10 cellular contexts compared by ENCODE assay signal in genomic region chr14:22466520-22466919, GRCh38.
DNase-seq lines count a peak whose midpoint lies in the region; ATAC-seq, FAIRE-seq and TF ChIP-seq lines count a peak whose summit lies in the region.
"Had no signal": no experiment of that assay in that cellular context is flagged by ENCODE, and none has a peak within 500 bp of the region (broad histone marks: within the 10 kb centered on the region; RNA-seq: fewer than 3 reads in every experiment).

No MANE protein-coding gene starts in this region.

- TF ChIP-seq EP300 in HepG2 (IDR thresholded peaks at IDR 0.05; ENCODE audit: low read depth in 2 of 2, low read length in 2 of 2) (no peak), HepG2 (CRISPR knock-in tag; IDR thresholded peaks at IDR 0.05; ENCODE audit: borderline replicate concordance) (no peak), GM12878 (IDR thresholded peaks at IDR 0.05; ENCODE audit: borderline replicate concordance in 1 of 2, control insufficient read depth in 1 of 2, low read depth in 2 of 2, low read length in 2 of 2) (no peak)

- ATAC-seq in HepG2: no peak
- no peak for ATAC-seq in right lobe of liver
- peak; percentile 41 for ATAC-seq in HG03108 (IDR thresholded peaks at IDR 0.05; ENCODE audit: unreplicated experiment)
- ATAC-seq in GM12878: peak; percentile 71
- no peak for ATAC-seq in HG02938 (IDR thresholded peaks at IDR 0.05; ENCODE audit: unreplicated experiment)
- ATAC-seq: lower lobe of right lung had no signal

- BruUV-seq in HepG2 (replicated peaks; lab: Mats Ljungman, UMichigan) (no TSS peak), GM12878 (replicated peaks; lab: Mats Ljungman, UMichigan) (no TSS peak)

- H3K9me3 ChIP-seq in HepG2 (ENCODE audit: low read length) (no peaks in the 10 kb centered on the region), right lobe of liver (no peaks in the 10 kb centered on the region), GM12878 (replicated peaks; ENCODE audit: control insufficient read depth, insufficient read depth, low read length) (no peaks in the 10 kb centered on the region; the same call in 2 of the 3 replicates)
- H3K9me3 ChIP-seq: lower lobe of right lung had no signal

- TF ChIP-seq RAD21 in HepG2 (CRISPR knock-in tag; IDR thresholded peaks at IDR 0.05) (no peak), GM12878 (IDR thresholded peaks at IDR 0.05; ENCODE audit: insufficient read depth, low read depth, low read length) (peak; percentile 40; the same call in 1 of the 2 replicates)

- TF ChIP-seq CTCF in HepG2 (CRISPR knock-in tag; IDR thresholded peaks at IDR 0.05) (no peak), right lobe of liver (IDR thresholded peaks at IDR 0.05) (no peak), GM12878 (IDR thresholded peaks at IDR 0.05 in 2 of 3, conservative IDR thresholded peaks at IDR 0.05 in 1 of 3; ENCODE audit: control insufficient read depth in 2 of 3, extremely low read depth in 1 of 3, insufficient read depth in 1 of 3, low read depth in 3 of 3, low read length in 3 of 3) (0 out of 6 replicates have a peak, but pooled peaks of 1 of the 3 experiments have one; percentile 12)

- H3K4me1 ChIP-seq in HepG2 (ENCODE audit: insufficient read depth, low read length): peaks cover 19% of the 10 kb centered on the region
- H3K4me1 ChIP-seq in right lobe of liver: no peaks in the 10 kb centered on the region
- peaks cover 51% of the 10 kb centered on the region for H3K4me1 ChIP-seq in GM12878 (ENCODE audit: control insufficient read depth, insufficient read depth, low read length)
- H3K4me1 ChIP-seq: lower lobe of right lung had no signal

- in situ Hi-C loops in HepG2 (cut with HindIII; ENCODE audit: extremely low pct_ligation_motif_present, low pct_unique_long_range_greater_than_20kb) (no loop called here), GM12878 (cut with MboI) (no loop called here)

- H2AFZ ChIP-seq in HepG2 (ENCODE audit: low read length) (no peak overlapping the region), GM12878 (ENCODE audit: control insufficient read depth, low read depth, low read length) (peak overlapping the region; percentile 28)

- RAD21 ChIA-PET in GM12878 (lab: Charles Lee; ENCODE audit: unreplicated experiment): interaction anchor here (0.6 to 4.2 kb wide), 13 partner anchors 8 to 303 kb away, joined by 3 to 37 read pairs (median 10); no protein-coding TSS in a partner anchor

- H4K20me1 ChIP-seq in HepG2 (ENCODE audit: insufficient read depth, low read length) (no peaks in the 10 kb centered on the region), GM12878 (ENCODE audit: control insufficient read depth, insufficient read depth) (no peaks in the 10 kb centered on the region)

- H3K36me3 ChIP-seq in HepG2 (replicated peaks in 1 of 2; ENCODE audit: control insufficient read depth in 1 of 2, insufficient read depth in 2 of 2, low read length in 2 of 2) (no peaks in the 10 kb centered on the region), right lobe of liver (no peaks in the 10 kb centered on the region), GM12878 (ENCODE audit: control insufficient read depth in 2 of 2, insufficient read depth in 2 of 2, low read length in 1 of 2) (no peaks in the 10 kb centered on the region)
- H3K36me3 ChIP-seq: lower lobe of right lung had no signal

- H3K4me2 ChIP-seq in HepG2 (ENCODE audit: low read depth, low read length) (no peak overlapping the region), GM12878 (ENCODE audit: control insufficient read depth, insufficient read depth) (peak overlapping the region; percentile 26)

- SMC1A ChIA-PET in GM12878 (lab: Charles Lee; ENCODE audit: uncharacterized antibody, unreplicated experiment): interaction anchor here (0.7 to 31.5 kb wide), 11 partner anchors 12 to 154 kb away, joined by 3 to 912 read pairs (median 10); no protein-coding TSS in a partner anchor

- POLR2A ChIA-PET in HepG2 (lab: Yijun Ruan, JAX): no interaction called here
- POLR2A ChIA-PET in GM12878 (lab: Charles Lee): interaction anchor here (0.9 to 2.1 kb wide), 2 partner anchors 63 to 76 kb away, joined by 3 to 6 read pairs; no protein-coding TSS in a partner anchor

- no peaks in the 10 kb centered on the region for H3K79me2 ChIP-seq in HepG2 (ENCODE audit: insufficient read depth, low read length)
- no peaks in the 10 kb centered on the region for H3K79me2 ChIP-seq in GM12878 (ENCODE audit: control insufficient read depth, insufficient read depth, low read length)

- WGBS in HepG2 (ENCODE audit: low lambda C conversion rate): 4% methylated on average over 4 of the region's 4 CpGs
- 83% methylated on average over 1 of the region's 4 CpGs for WGBS in right lobe of liver (ENCODE audit: insufficient coverage, low coverage, low lambda C conversion rate, missing lambda C conversion rate)
- WGBS in GM12878 (ENCODE audit: insufficient coverage, insufficient replicate concordance, low lambda C conversion rate, missing lambda C conversion rate): 2% methylated on average over 4 of the region's 4 CpGs

- H3K27me3 ChIP-seq in HepG2 (ENCODE audit: control insufficient read depth in 1 of 2, insufficient read depth in 2 of 2, low read length in 2 of 2) (peaks cover 3 to 23% of the 10 kb centered on the region in 2 experiments; a peak in 3 of 5 replicates), right lobe of liver (no peaks in the 10 kb centered on the region), GM12878 (replicated peaks in 1 of 2; ENCODE audit: control insufficient read depth in 2 of 2, insufficient read depth in 2 of 2, low read length in 1 of 2) (no peaks in the 10 kb centered on the region)

- H3K27ac ChIP-seq in HepG2 (ENCODE audit: extremely low read length, insufficient read depth, low read length) (no peak overlapping the region), right lobe of liver (no peak overlapping the region), GM12878 (ENCODE audit: control insufficient read depth, insufficient read depth) (peak overlapping the region; percentile 86)
- H3K27ac ChIP-seq: lower lobe of right lung had no signal

- TF ChIP-seq POLR2A in HepG2 (IDR thresholded peaks at IDR 0.05; ENCODE audit: insufficient read depth in 1 of 2, low read depth in 2 of 2, low read length in 2 of 2) (no peak), right lobe of liver (IDR thresholded peaks at IDR 0.05) (no peak), GM12878 (IDR thresholded peaks at IDR 0.05; ENCODE audit: low read depth, low read length) (no peak)

- H3K9ac ChIP-seq in HepG2 (ENCODE audit: insufficient read depth, low read depth, low read length) (no peak overlapping the region), GM12878 (ENCODE audit: control insufficient read depth, insufficient read depth, low read length) (no peak overlapping the region; the same call in 1 of the 2 replicates)

- CTCF ChIA-PET in HepG2 (lab: Yijun Ruan, JAX; ENCODE audit: low intra/inter-chr PET ratio, low total read pairs): no interaction called here
- CTCF ChIA-PET in GM12878 (lab: Yijun Ruan, JAX): interaction anchor here (0.8 to 4.9 kb wide), 13 partner anchors 15 to 240 kb away, joined by 3 to 104 read pairs (median 14); no protein-coding TSS in a partner anchor

- H3K4me3 ChIP-seq in HepG2 (replicated peaks in 1 of 3; ENCODE audit: insufficient read depth in 1 of 3, low read depth in 2 of 3, low read length in 3 of 3): no peak overlapping the region
- no peak overlapping the region for H3K4me3 ChIP-seq in right lobe of liver
- no peak overlapping the region for H3K4me3 ChIP-seq in GM12878
- H3K4me3 ChIP-seq: lower lobe of right lung had no signal

- DNase-seq in HepG2 (ENCODE audit: low spot score) (no peak), right lobe of liver (no peak), GM12878 (ENCODE audit: low read depth, low spot score) (no peak), epidermal melanocyte (ENCODE audit: insufficient read length, low spot score) (no peak), AG08395 (ENCODE audit: low spot score) (no peak), DMS114 treated with DMSO at 0.1 percent for 48 hours (lab: John Stamatoyannopoulos, UW; ENCODE audit: unreplicated experiment) (no peak)
- DNase-seq: lower lobe of right lung, NCI-H524 treated with DMSO at 0.1 percent for 48 hours had no signal

- intact Hi-C loops in HepG2 (cut with micrococcal nuclease; ENCODE audit: unreplicated experiment) (no loop called here), right lobe of liver (cut with DNase I) (no loop called here), GM12878 (cut with micrococcal nuclease; ENCODE audit: unreplicated experiment) (loop anchor here (1.0 kb wide), 1 partner anchor 48 kb away; no protein-coding TSS in a partner anchor)

- FAIRE-seq in HepG2 (lab: Jason Lieb, UNC) (no peak), GM12878 (lab: Jason Lieb, UNC) (no peak)

TF ChIP-seq in HepG2, 621 proteins besides CTCF, POLR2A, EP300 and RAD21 (continues in another document):
- TF ChIP-seq LCORL (IDR thresholded peaks at IDR 0.05) (no peak), LCORL (CRISPR knock-in tag; IDR thresholded peaks at IDR 0.05) (no peak), KLF13 (CRISPR knock-in tag; IDR thresholded peaks at IDR 0.05) (no peak), RBM22 (optimal IDR thresholded peaks at IDR 0.05; ENCODE audit: low read length) (no peak), TRIM22 (IDR thresholded peaks at IDR 0.05) (no peak)

TF ChIP-seq in GM12878, 131 proteins besides CTCF, POLR2A, EP300 and RAD21 (continues in another document):
- no peak for TF ChIP-seq ZNF24 (IDR thresholded peaks at IDR 0.05)
- TF ChIP-seq ETV6 (conservative IDR thresholded peaks at IDR 0.05 in 1 of 2, IDR thresholded peaks at IDR 0.05 in 1 of 2; ENCODE audit: borderline replicate concordance in 1 of 2, low read depth in 1 of 2): peak in 1 of 2 experiments; percentile 28; a peak in 1 of 4 replicates
- peak; percentile 71; the same call in 1 of the 2 replicates for TF ChIP-seq NR2F1 (conservative IDR thresholded peaks at IDR 0.05)
- TF ChIP-seq IKZF2 (IDR thresholded peaks at IDR 0.05): peak in 1 of 2 experiments; percentile 24; a peak in 1 of 4 replicates
- TF ChIP-seq NFIC (IDR thresholded peaks at IDR 0.05; ENCODE audit: low read depth, low read length): peak; percentile 69
- TF ChIP-seq TCF12 (IDR thresholded peaks at IDR 0.05; ENCODE audit: low read depth, low read length): 0 out of 2 replicates have a peak, but pooled peaks have one; percentile 3
- 0 out of 2 replicates have a peak, but pooled peaks have one; percentile 18 for TF ChIP-seq CREM (IDR thresholded peaks at IDR 0.05; ENCODE audit: low read depth)
- TF ChIP-seq BCL11A (IDR thresholded peaks at IDR 0.05; ENCODE audit: low read depth, low read length): 0 out of 2 replicates have a peak, but pooled peaks have one; percentile 17

Comparison
In these comparisons a context has a peak if more than half of its experiments do, and no peak if none do; other contexts are left out.
1. ATAC-seq: peak in HG03108 (single experiment) and GM12878 (single experiment); none in HepG2 (single experiment), right lobe of liver (0 of 4) and HG02938 (single experiment).
2. Of the 75 proteins assayed by ChIP-seq in both HepG2 and GM12878: peak only in HepG2: none; only in GM12878: CREM, DPF2, EED, IKZF1, JUNB, NFIC and 7 more; in both: none; in neither: 60; mixed calls (peak in some experiments, not most) for 2.